In genomic region chr20:10469599-10469998, GRCh38 we compare ENCODE assay signal across 2 cellular contexts.
TF ChIP-seq lines count a peak whose summit lies in the region.

No MANE protein-coding gene starts in this region.

TF ChIP-seq in GM23338, 12 proteins besides CTCF, POLR2A, EP300 and RAD21 (continued from another document):
- TF ChIP-seq ZNF462 (CRISPR knock-in tag; IDR thresholded peaks at IDR 0.05) (no peak), ZNF114 (CRISPR knock-in tag; IDR thresholded peaks at IDR 0.05) (no peak), POLR2AphosphoS5 (IDR thresholded peaks at IDR 0.05; ENCODE audit: low read depth) (no peak), ETS1 (IDR thresholded peaks at IDR 0.05) (no peak)

TF ChIP-seq in WTC11, 78 proteins besides CTCF, POLR2A, EP300 and RAD21 (continued from another document):
- TF ChIP-seq ERG (CRISPR knock-in tag; IDR thresholded peaks at IDR 0.05) (no peak), ZBTB21 (CRISPR knock-in tag; IDR thresholded peaks at IDR 0.05; ENCODE audit: borderline replicate concordance) (no peak), HMGA2 (CRISPR knock-in tag; IDR thresholded peaks at IDR 0.05) (no peak), CBFB (CRISPR knock-in tag; IDR thresholded peaks at IDR 0.05; ENCODE audit: low read depth) (no peak), SP1 (CRISPR knock-in tag; conservative IDR thresholded peaks at IDR 0.05) (no peak), ZSCAN18 (CRISPR knock-in tag; IDR thresholded peaks at IDR 0.05) (no peak)
TF ChIP-seq in WTC11: peak in this region for 0.
